Comparison of ENCODE assay signal across 1 cellular context in genomic region chr5:10293907-10294662, GRCh38.
TF ChIP-seq lines count a peak whose summit lies in the region.

No MANE protein-coding gene starts in this region.

TF ChIP-seq in K562, 482 proteins besides CTCF, POLR2A, EP300 and RAD21 (continued from another document):
- TF ChIP-seq TBP (optimal IDR thresholded peaks at IDR 0.05; ENCODE audit: low read depth, low read length) (no peak), ARID2 (IDR thresholded peaks at IDR 0.05) (no peak), HLTF (IDR thresholded peaks at IDR 0.05) (no peak), ZSCAN32 (CRISPR knock-in tag; IDR thresholded peaks at IDR 0.05) (no peak), CTBP1 (IDR thresholded peaks at IDR 0.05; ENCODE audit: borderline replicate concordance) (no peak), SUPT5H (IDR thresholded peaks at IDR 0.05) (no peak), MGA (IDR thresholded peaks at IDR 0.05) (no peak), ADNP (tag; IDR thresholded peaks at IDR 0.05) (peak; percentile 82), HCFC1 (IDR thresholded peaks at IDR 0.05; ENCODE audit: low read depth, low read length) (no peak), ZNF436 (CRISPR knock-in tag; IDR thresholded peaks at IDR 0.05) (no peak), SMAD1 (IDR thresholded peaks at IDR 0.05; ENCODE audit: low read depth, low read length, partially characterized antibody) (no peak), TEAD1 (CRISPR knock-in tag; IDR thresholded peaks at IDR 0.05) (no peak), TRIM24 (IDR thresholded peaks at IDR 0.05) (no peak), RERE (CRISPR knock-in tag; IDR thresholded peaks at IDR 0.05; ENCODE audit: borderline replicate concordance) (no peak), CBFB (CRISPR knock-in tag; IDR thresholded peaks at IDR 0.05) (no peak), ZKSCAN3 (CRISPR knock-in tag; IDR thresholded peaks at IDR 0.05) (no peak), ATF1 (CRISPR knock-in tag; IDR thresholded peaks at IDR 0.05) (no peak), ATF1 (tag; IDR thresholded peaks at IDR 0.05) (no peak)
